ENCODE assay signal across 10 cellular contexts in the genomic region with DNA sequence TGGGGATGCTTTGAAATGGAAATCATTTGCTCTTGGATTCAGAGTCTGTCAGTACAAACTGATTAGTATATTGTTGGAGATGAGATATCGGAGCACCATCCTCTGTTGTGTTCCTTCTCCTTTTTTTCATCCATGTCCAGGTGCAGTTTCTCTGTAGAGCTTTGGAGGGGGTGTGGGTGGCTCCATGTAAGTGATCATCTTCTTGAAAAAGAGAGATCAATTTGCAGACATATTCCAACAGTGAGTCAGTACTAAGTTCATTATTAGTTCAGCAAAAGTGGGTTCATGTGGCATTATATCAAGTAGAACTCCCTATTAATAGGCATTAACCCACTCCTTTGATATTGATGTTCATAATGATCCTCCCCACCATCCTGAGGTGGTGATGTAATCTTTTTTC. TPM values are rescaled to one million over a fixed set of nuclear protein-coding genes. Genes with fewer than 3 reads are reported as not detected.
"Had no signal": no experiment of that assay in that cellular context is flagged by ENCODE, and none has a peak within 500 bp of the region (broad histone marks: within the 10 kb centered on the region; RNA-seq: fewer than 3 reads in every experiment).

No MANE protein-coding gene starts in this region.

- H3K9me3 Mint-ChIP-seq: HFFc6, IgD-negative memory B cell had no signal

- H3K4me1 ChIP-seq: HAP-1 had no signal

- ATAC-seq: HCT116, HepG2 had no signal

- H3K9ac ChIP-seq: GM23248, KMS-11 had no signal

- H3K36me3 ChIP-seq: HAP-1 had no signal

- H3K9me3 ChIP-seq: HAP-1 had no signal

- H3K36me3 Mint-ChIP-seq: IgD-negative memory B cell had no signal

- H3K4me3 Mint-ChIP-seq: HFFc6, IgD-negative memory B cell had no signal

- H3K27ac Mint-ChIP-seq: HFFc6, IgD-negative memory B cell had no signal

- H2AFZ ChIP-seq: GM23248 had no signal

- H3K4me2 ChIP-seq: KMS-11 had no signal

- H3K4me3 ChIP-seq: GM23248, HAP-1 had no signal

- DNase-seq: GM23248, H7, HFFc6, KBM-7 had no signal

- H3K27ac ChIP-seq: GM23248, HL-60, KMS-11 had no signal

RNA-seq across cellular contexts. Expression of a gene that starts 18.9 kb away (rescaled TPM):
- polyA plus RNA-seq: IgD-negative memory B cell had no signal
